Comparison of ENCODE assay signal across 17 cellular contexts in genomic region chr3:124952456-124952855, GRCh38. TPM values are rescaled to one million over a fixed set of nuclear protein-coding genes. Genes with fewer than 3 reads are reported as not detected.
DNase-seq lines count a peak whose midpoint lies in the region; ATAC-seq, FAIRE-seq and TF ChIP-seq lines count a peak whose summit lies in the region.
"Had no signal": no experiment of that assay in that cellular context is flagged by ENCODE, and none has a peak within 500 bp of the region (broad histone marks: within the 10 kb centered on the region; RNA-seq: fewer than 3 reads in every experiment).

No MANE protein-coding gene starts in this region.

- TF ChIP-seq EP300 in HepG2 (IDR thresholded peaks at IDR 0.05; ENCODE audit: low read depth in 2 of 2, low read length in 2 of 2) (no peak), HepG2 (CRISPR knock-in tag; IDR thresholded peaks at IDR 0.05; ENCODE audit: borderline replicate concordance) (no peak)

- in situ Hi-C loops in HepG2 (cut with HindIII; ENCODE audit: extremely low pct_ligation_motif_present, low pct_unique_long_range_greater_than_20kb) (no loop called here), HAP-1 (cut with MboI; ENCODE audit: low sequenced_read_pairs) (no loop called here)

- POLR2A ChIA-PET in HepG2 (lab: Yijun Ruan, JAX) = no interaction called here
- POLR2A ChIA-PET in activated CD4-positive, alpha-beta memory T cell treated with anti-CD3 and anti-CD28 coated beads for 36 hours (lab: Charles Lee) = no interaction called here

- no peaks in the 10 kb centered on the region for H3K4me1 Mint-ChIP-seq in activated T-cell treated with anti-CD3 and anti-CD28 coated beads, Interleukin-2, amount 50 U/mL, for 4 hours (ENCODE audit: low read depth)
- no peaks in the 10 kb centered on the region for H3K4me1 Mint-ChIP-seq in endodermal cell
- H3K4me1 Mint-ChIP-seq in activated CD4-positive, alpha-beta memory T cell treated with anti-CD3 and anti-CD28 coated beads for 36 hours (ENCODE audit: low read depth) = no peaks in the 10 kb centered on the region
- H3K4me1 Mint-ChIP-seq: IgD-negative memory B cell had no signal

- no peak for TF ChIP-seq RAD21 in HepG2 (CRISPR knock-in tag; IDR thresholded peaks at IDR 0.05)

- H3K27me3 ChIP-seq in HepG2 (ENCODE audit: control insufficient read depth in 1 of 2, insufficient read depth in 2 of 2, low read length in 2 of 2) (no peaks in the 10 kb centered on the region), right lobe of liver (no peaks in the 10 kb centered on the region), endodermal cell (ENCODE audit: control insufficient read depth, insufficient read depth, low read length, poor library complexity, severe bottlenecking) (no peaks in the 10 kb centered on the region), HAP-1 (ENCODE audit: low read depth) (no peaks in the 10 kb centered on the region; the same call in 1 of the 2 replicates)
- H3K27me3 ChIP-seq: BLaER1 had no signal

- no peaks in the 10 kb centered on the region for H3K9me3 ChIP-seq in HepG2 (ENCODE audit: low read length)
- no peaks in the 10 kb centered on the region for H3K9me3 ChIP-seq in right lobe of liver
- H3K9me3 ChIP-seq in endodermal cell (ENCODE audit: control insufficient read depth, low read length) = no peaks in the 10 kb centered on the region
- H3K9me3 ChIP-seq in HAP-1 = no peaks in the 10 kb centered on the region
- H3K9me3 ChIP-seq: BLaER1 had no signal

- FAIRE-seq in HepG2 (lab: Jason Lieb, UNC) = no peak
- FAIRE-seq: D721Med, G401.6 had no signal

- H3K4me1 ChIP-seq in HepG2 (ENCODE audit: insufficient read depth, low read length) (peaks cover 15% of the 10 kb centered on the region), right lobe of liver (no peaks in the 10 kb centered on the region), endodermal cell (ENCODE audit: control insufficient read depth, insufficient read depth, low read length) (no peaks in the 10 kb centered on the region), HAP-1 (no peaks in the 10 kb centered on the region)
- H3K4me1 ChIP-seq: BLaER1 had no signal

- H3K4me3 ChIP-seq in HepG2 (replicated peaks in 1 of 3; ENCODE audit: insufficient read depth in 1 of 3, low read depth in 2 of 3, low read length in 3 of 3) (no peak overlapping the region), right lobe of liver (no peak overlapping the region), endodermal cell (ENCODE audit: low read length) (no peak overlapping the region), HAP-1 (no peak overlapping the region)
- H3K4me3 ChIP-seq: BLaER1 had no signal

- H3K79me2 ChIP-seq in HepG2 (ENCODE audit: insufficient read depth, low read length) = no peaks in the 10 kb centered on the region

- H3K36me3 Mint-ChIP-seq in activated T-cell treated with anti-CD3 and anti-CD28 coated beads, Interleukin-2, amount 50 U/mL, for 4 hours (ENCODE audit: insufficient read depth) = no peaks in the 10 kb centered on the region
- H3K36me3 Mint-ChIP-seq in endodermal cell (ENCODE audit: low read depth) = no peaks in the 10 kb centered on the region
- H3K36me3 Mint-ChIP-seq in activated CD4-positive, alpha-beta memory T cell treated with anti-CD3 and anti-CD28 coated beads for 36 hours = no peaks in the 10 kb centered on the region
- H3K36me3 Mint-ChIP-seq: CD8-positive, alpha-beta T cell; IgD-negative memory B cell had no signal

- no peaks in the 10 kb centered on the region for H3K36me3 ChIP-seq in HepG2 (replicated peaks in 1 of 2; ENCODE audit: control insufficient read depth in 1 of 2, insufficient read depth in 2 of 2, low read length in 2 of 2)
- no peaks in the 10 kb centered on the region for H3K36me3 ChIP-seq in right lobe of liver
- H3K36me3 ChIP-seq in endodermal cell (ENCODE audit: control insufficient read depth, insufficient read depth, low read length) = no peaks in the 10 kb centered on the region
- no peaks in the 10 kb centered on the region for H3K36me3 ChIP-seq in HAP-1 (replicated peaks)
- H3K36me3 ChIP-seq: BLaER1 had no signal

- no peak for TF ChIP-seq CTCF in HepG2 (CRISPR knock-in tag; IDR thresholded peaks at IDR 0.05)
- TF ChIP-seq CTCF in right lobe of liver (IDR thresholded peaks at IDR 0.05) = no peak
- no peak for TF ChIP-seq CTCF in endodermal cell (conservative IDR thresholded peaks at IDR 0.05)

- H3K4me3 Mint-ChIP-seq in activated T-cell treated with anti-CD3 and anti-CD28 coated beads, Interleukin-2, amount 50 U/mL, for 4 hours = no peak overlapping the region
- H3K4me3 Mint-ChIP-seq in endodermal cell = no peak overlapping the region
- no peak overlapping the region for H3K4me3 Mint-ChIP-seq in activated CD4-positive, alpha-beta memory T cell treated with anti-CD3 and anti-CD28 coated beads for 36 hours
- H3K4me3 Mint-ChIP-seq: CD8-positive, alpha-beta T cell; H9; IgD-negative memory B cell had no signal

- CTCF ChIA-PET in HepG2 (lab: Yijun Ruan, JAX; ENCODE audit: low intra/inter-chr PET ratio, low total read pairs) = no interaction called here
- CTCF ChIA-PET in activated CD4-positive, alpha-beta memory T cell treated with anti-CD3 and anti-CD28 coated beads for 36 hours (lab: Charles Lee) = interaction anchor here (1.8 kb wide), 1 partner anchor 191 kb away, joined by 6 read pairs; no protein-coding TSS in a partner anchor

- no TSS peak for BruUV-seq in HepG2 (replicated peaks; lab: Mats Ljungman, UMichigan)

- ATAC-seq in HepG2 (no peak), right lobe of liver (no peak)
- no peak for ATAC-seq in activated T-cell treated with anti-CD3 and anti-CD28 coated beads, Interleukin-2, amount 50 U/mL, for 4 hours
- ATAC-seq: CD8-positive, alpha-beta T cell had no signal

- H3K9me3 Mint-ChIP-seq in activated T-cell treated with anti-CD3 and anti-CD28 coated beads, Interleukin-2, amount 50 U/mL, for 4 hours = no peaks in the 10 kb centered on the region
- H3K9me3 Mint-ChIP-seq in endodermal cell = no peaks in the 10 kb centered on the region
- H3K9me3 Mint-ChIP-seq in activated CD4-positive, alpha-beta memory T cell treated with anti-CD3 and anti-CD28 coated beads for 36 hours = peaks cover 5% of the 10 kb centered on the region

- DNase-seq in HepG2 (ENCODE audit: low spot score) (peak; percentile 30), right lobe of liver (no peak), NCI-H748 treated with DMSO at 0.1 percent for 48 hours (lab: John Stamatoyannopoulos, UW) (peak; percentile 25), foreskin melanocyte (peak; percentile 68), endodermal cell (no peak), HAP-1 (ENCODE audit: low spot score in 2 of 2) (no peak)
- DNase-seq in activated T-cell treated with anti-CD3 and anti-CD28 coated beads, Interleukin-2, amount 50 U/mL, for 4 hours = no peak
- no peak for DNase-seq in activated CD4-positive, alpha-beta memory T cell treated with anti-CD3 and anti-CD28 coated beads for 36 hours
- DNase-seq: CD8-positive, alpha-beta T cell; DND-41; H9; NCI-H1436 had no signal

- TF ChIP-seq POLR2A in HepG2 (IDR thresholded peaks at IDR 0.05; ENCODE audit: insufficient read depth in 1 of 2, low read depth in 2 of 2, low read length in 2 of 2) (no peak), right lobe of liver (IDR thresholded peaks at IDR 0.05) (no peak)

- intact Hi-C loops in HepG2 (cut with micrococcal nuclease; ENCODE audit: unreplicated experiment) = no loop called here
- intact Hi-C loops in right lobe of liver (cut with DNase I) = no loop called here
- intact Hi-C loops in activated CD4-positive, alpha-beta memory T cell treated with anti-CD3 and anti-CD28 coated beads for 36 hours (cut with micrococcal nuclease) = no loop called here

- no peak overlapping the region for H3K9ac ChIP-seq in HepG2 (ENCODE audit: insufficient read depth, low read depth, low read length)
- no peak overlapping the region for H3K9ac ChIP-seq in endodermal cell (ENCODE audit: extremely low read depth, low read length, poor library complexity, severe bottlenecking)
- H3K9ac ChIP-seq: BLaER1 had no signal

- no peak overlapping the region for H2AFZ ChIP-seq in HepG2 (ENCODE audit: low read length)

- peak overlapping the region; percentile 26; the same call in 1 of the 2 replicates for H3K4me2 ChIP-seq in HepG2 (ENCODE audit: low read depth, low read length)
- H3K4me2 ChIP-seq: BLaER1 had no signal

- H3K27ac Mint-ChIP-seq in endodermal cell = no peak overlapping the region
- no peak overlapping the region for H3K27ac Mint-ChIP-seq in activated CD4-positive, alpha-beta memory T cell treated with anti-CD3 and anti-CD28 coated beads for 36 hours
- H3K27ac Mint-ChIP-seq: CD8-positive, alpha-beta T cell; H9; IgD-negative memory B cell had no signal

- H4K20me1 ChIP-seq in HepG2 (ENCODE audit: insufficient read depth, low read length) = no peaks in the 10 kb centered on the region
- H4K20me1 ChIP-seq: BLaER1 had no signal

- WGBS in HepG2 (ENCODE audit: low lambda C conversion rate) = 3% methylated on average over 4 of the region's 4 CpGs
- 62% methylated on average over 4 of the region's 4 CpGs for WGBS in right lobe of liver (ENCODE audit: insufficient coverage, low coverage, low lambda C conversion rate, missing lambda C conversion rate)
- 89 to 90% methylated on average over 3 to 4 of the region's 4 CpGs for WGBS in endodermal cell (ENCODE audit: insufficient coverage in 1 of 2, insufficient read length in 1 of 2), 2 experiments

- no peak overlapping the region for H3K27ac ChIP-seq in HepG2 (ENCODE audit: extremely low read length, insufficient read depth, low read length)
- H3K27ac ChIP-seq in right lobe of liver = no peak overlapping the region
- H3K27ac ChIP-seq in endodermal cell (ENCODE audit: low read depth, low read length) = no peak overlapping the region
- H3K27ac ChIP-seq: BLaER1 had no signal

- H3K27me3 Mint-ChIP-seq in activated T-cell treated with anti-CD3 and anti-CD28 coated beads, Interleukin-2, amount 50 U/mL, for 4 hours (ENCODE audit: low read depth) = no peaks in the 10 kb centered on the region
- no peaks in the 10 kb centered on the region for H3K27me3 Mint-ChIP-seq in endodermal cell (ENCODE audit: insufficient read depth)
- H3K27me3 Mint-ChIP-seq in activated CD4-positive, alpha-beta memory T cell treated with anti-CD3 and anti-CD28 coated beads for 36 hours = no peaks in the 10 kb centered on the region

RNA-seq across cellular contexts. Expression of gene MUC13, which starts 17.9 kb away (rescaled TPM):
- total RNA-seq in HepG2 (2016; rRNA removed; fragmentation: Illumina TruSeq; extraction: Trizol) = 0.04 TPM in 1 of 2 replicates, not detected in the other
- total RNA-seq in HepG2 (2016; cell fraction: cytosol; rRNA removed; fragmentation: Illumina TruSeq; extraction: Trizol; ENCODE audit: low read depth) = not detected in 2 replicates
- not detected in 2 replicates for total RNA-seq in HepG2 (2016; cell fraction: insoluble cytoplasmic fraction; rRNA removed; fragmentation: Illumina TruSeq; extraction: Trizol)
- not detected in 2 replicates for total RNA-seq in HepG2 (2016; cell fraction: membrane; rRNA removed; fragmentation: Illumina TruSeq; extraction: Trizol)
- total RNA-seq in HepG2 (2016; cell fraction: nucleus; rRNA removed; fragmentation: Illumina TruSeq; extraction: Trizol) = not detected in 2 replicates
- polyA plus RNA-seq in HepG2 (2011; rRNA removed) = 1.2 TPM in 2 replicates
- 0.51 and 1.1 TPM in 2 replicates for polyA plus RNA-seq in HepG2 (2011; cell fraction: cytosol; rRNA removed)
- 0.34 and 0.50 TPM in 2 replicates for polyA plus RNA-seq in HepG2 (2011; cell fraction: nucleus; rRNA removed)
- 0.75 and 1.7 TPM in 2 replicates for polyA plus RNA-seq in HepG2 (2012)
- polyA plus RNA-seq in HepG2 (2016; cell fraction: cytosol; fragmentation: Illumina TruSeq; extraction: Trizol; ENCODE audit: low read depth) = not detected in 2 replicates
- polyA plus RNA-seq in HepG2 (2016; cell fraction: insoluble cytoplasmic fraction; fragmentation: Illumina TruSeq; extraction: Trizol; ENCODE audit: low read depth) = not detected in 2 replicates
- 0.06 TPM in 1 of 2 replicates, not detected in the other for polyA plus RNA-seq in HepG2 (2016; cell fraction: membrane; fragmentation: Illumina TruSeq; extraction: Trizol; ENCODE audit: low read depth)
- 0.21 TPM in 1 of 2 replicates, not detected in the other for polyA plus RNA-seq in HepG2 (2016; cell fraction: nucleus; fragmentation: Illumina TruSeq; extraction: Trizol; ENCODE audit: insufficient read depth, low read depth)
- polyA minus RNA-seq in HepG2 (2011; rRNA and poly(A)+ RNA removed; ENCODE audit: low replicate concordance) = 0.20 and 2.0 TPM in 2 replicates
- polyA minus RNA-seq in HepG2 (2011; cell fraction: cytosol; rRNA and poly(A)+ RNA removed) = 0.26 and 0.49 TPM in 2 replicates
- 0.62 and 1.0 TPM in 2 replicates for polyA minus RNA-seq in HepG2 (2011; cell fraction: nucleus; rRNA and poly(A)+ RNA removed)
- total RNA-seq in right lobe of liver = 1 to 10 TPM in 3 of 6 experiments, not detected in 3; 1.9 to 4.5 (median 2.1) TPM
- under 1 TPM in 2 of 3 donors, not detected in 1; 0.05 to 0.10 TPM for total RNA-seq in activated T-cell treated with anti-CD3 and anti-CD28 coated beads, Interleukin-2, amount 50 U/mL, for 4 hours
- total RNA-seq in endodermal cell = under 1 TPM in 1 of 2 donors, not detected in 1; 0.15 TPM
- polyA plus RNA-seq in endodermal cell (2013, experiment 1 of 2) = not detected
- polyA plus RNA-seq in endodermal cell (2013, experiment 2 of 2) = not detected
- total RNA-seq in activated CD4-positive, alpha-beta memory T cell treated with anti-CD3 and anti-CD28 coated beads for 36 hours = not detected
- total RNA-seq: A172, H9 had no signal
- polyA plus RNA-seq: IgD-negative memory B cell had no signal

Comparison
In these comparisons a context has a peak if more than half of its experiments do, and no peak if none do; other contexts are left out.
1. DNase-seq: peak in HepG2 (single experiment), NCI-H748 treated with DMSO at 0.1 percent for 48 hours (single experiment) and foreskin melanocyte (single experiment); none in right lobe of liver (0 of 3), activated T-cell treated with anti-CD3 and anti-CD28 coated beads, Interleukin-2, amount 50 U/mL, for 4 hours (single experiment), endodermal cell (single experiment), activated CD4-positive, alpha-beta memory T cell treated with anti-CD3 and anti-CD28 coated beads for 36 hours (single experiment) and HAP-1 (0 of 2).